In the genomic region with DNA sequence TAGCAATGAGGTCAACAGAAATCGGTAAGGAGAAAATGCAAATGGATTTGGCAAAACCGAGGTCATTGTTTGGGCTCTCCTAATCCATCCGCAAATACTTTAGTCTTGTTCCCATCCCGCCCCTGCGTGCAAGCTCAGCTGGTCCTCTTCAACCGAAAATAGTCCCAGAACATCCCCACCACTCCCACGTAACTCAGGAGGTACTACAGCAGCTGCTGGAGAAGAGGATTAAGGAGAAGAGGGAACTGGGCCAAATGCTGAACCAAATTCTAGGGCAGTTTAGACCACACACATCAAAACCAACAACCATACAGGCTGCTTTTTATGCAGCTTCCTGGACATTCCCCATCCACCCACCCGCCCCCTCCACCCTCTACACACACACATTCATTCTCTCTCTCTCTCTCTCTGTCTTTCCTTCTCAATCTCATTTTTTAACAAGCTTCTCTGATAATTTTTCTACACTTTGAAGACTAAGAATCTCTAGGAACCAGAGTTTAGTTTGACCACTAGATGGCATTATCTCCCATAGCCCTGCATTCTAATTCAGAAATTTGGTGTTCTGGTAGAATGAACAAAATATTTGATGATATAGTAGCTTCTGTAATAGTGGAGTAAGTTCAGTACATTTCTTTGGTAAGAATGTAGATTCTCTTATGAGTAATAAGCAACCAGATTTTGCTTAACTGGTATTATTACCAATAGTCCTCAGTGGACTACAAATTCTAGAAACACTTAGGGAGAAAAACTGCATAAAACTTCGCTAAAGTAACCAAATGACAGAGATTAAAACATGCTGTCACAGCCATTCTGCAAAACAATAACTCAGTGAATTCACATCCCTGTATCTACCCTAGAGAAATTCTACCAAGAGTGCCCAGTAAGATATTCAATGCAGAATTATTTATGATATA, we compare ENCODE assay signal across 8 cellular contexts. TPM values are rescaled to one million over a fixed set of nuclear protein-coding genes. Genes with fewer than 3 reads are reported as not detected.
A peak's percentile ranks its signal among the peaks of the same experiment; 100 is the strongest.
DNase-seq lines count a peak whose midpoint lies in the region; ATAC-seq and TF ChIP-seq lines count a peak whose summit lies in the region.

No MANE protein-coding gene starts in this region.

- 0 out of 2 replicates have a peak overlapping the region, but pooled peaks have one; percentile 25 for H3K27ac ChIP-seq in Panc1 (ENCODE audit: low read length)

- H3K27ac Mint-ChIP-seq in Caco-2 (ENCODE audit: unreplicated experiment): no peak overlapping the region
- H3K27ac Mint-ChIP-seq in endothelial cell (ENCODE audit: unreplicated experiment): no peak overlapping the region

- in situ Hi-C loops in HAP-1 (cut with MboI; ENCODE audit: low sequenced_read_pairs): no loop called here
- in situ Hi-C loops in Panc1 (cut with HindIII; ENCODE audit: low pct_unique_long_range_greater_than_20kb, low sequenced_read_pairs): no loop called here

- ATAC-seq in Panc1 (peak; percentile 46; the same call in 1 of the 2 replicates), HG03460 (IDR thresholded peaks at IDR 0.05; ENCODE audit: unreplicated experiment) (no peak), HG03565 (IDR thresholded peaks at IDR 0.05; ENCODE audit: unreplicated experiment) (no peak)

- BruUV-seq in Caco-2 (replicated peaks; lab: Mats Ljungman, UMichigan) (no TSS peak), Panc1 (replicated peaks; lab: Mats Ljungman, UMichigan) (no TSS peak)

- no peaks in the 10 kb centered on the region for H3K9me3 Mint-ChIP-seq in Caco-2 (ENCODE audit: unreplicated experiment)
- H3K9me3 Mint-ChIP-seq in endothelial cell (ENCODE audit: unreplicated experiment): no peaks in the 10 kb centered on the region

- H3K4me3 Mint-ChIP-seq in Caco-2 (ENCODE audit: unreplicated experiment): peak overlapping the region; percentile 0
- H3K4me3 Mint-ChIP-seq in endothelial cell (ENCODE audit: unreplicated experiment): no peak overlapping the region

- no peaks in the 10 kb centered on the region for H3K9me3 ChIP-seq in Caco-2
- H3K9me3 ChIP-seq in HAP-1: no peaks in the 10 kb centered on the region
- no peaks in the 10 kb centered on the region for H3K9me3 ChIP-seq in Panc1 (ENCODE audit: control insufficient read depth, insufficient read depth, low read depth, low read length)

- H3K4me3 ChIP-seq in Caco-2 (ENCODE audit: low read depth, low read length): no peak overlapping the region
- no peak overlapping the region for H3K4me3 ChIP-seq in HAP-1
- H3K4me3 ChIP-seq in Panc1 (ENCODE audit: low read depth in 2 of 2, low read length in 2 of 2): no peak overlapping the region

- CTCF ChIA-PET in Caco-2 (lab: Charles Lee) (interaction anchor here (0.6 to 2.4 kb wide), 7 partner anchors 11 to 457 kb away, joined by 4 to 19 read pairs (median 5); a partner anchor contains a TSS), Panc1 (lab: Charles Lee) (interaction anchor here (0.6 to 2.3 kb wide), 12 partner anchors 18 to 414 kb away, joined by 3 to 7 read pairs (median 4); a partner anchor contains a TSS)

- peak; percentile 67 for TF ChIP-seq CTCF in Caco-2 (IDR thresholded peaks at IDR 0.05; ENCODE audit: insufficient read depth in 1 of 2, low read depth in 1 of 2, low read length in 1 of 2, severe bottlenecking in 1 of 2, unreplicated experiment in 1 of 2)
- TF ChIP-seq CTCF in Panc1 (IDR thresholded peaks at IDR 0.05): peak; percentile 89
- peak; percentile 59 for TF ChIP-seq CTCF in endothelial cell (IDR thresholded peaks at IDR 0.05; ENCODE audit: unreplicated experiment)

- H3K4me1 Mint-ChIP-seq in Caco-2 (ENCODE audit: low read depth, unreplicated experiment): peaks cover 23% of the 10 kb centered on the region
- peaks cover 2% of the 10 kb centered on the region for H3K4me1 Mint-ChIP-seq in endothelial cell (ENCODE audit: unreplicated experiment)

- intact Hi-C loops in Caco-2 (cut with micrococcal nuclease; ENCODE audit: unreplicated experiment) (loop anchor here (1.0 to 5.0 kb wide), 2 partner anchors 92 to 269 kb away; a partner anchor contains a TSS), Panc1 (cut with micrococcal nuclease; ENCODE audit: unreplicated experiment) (loop anchor here (2.0 kb wide), 2 partner anchors 118 to 414 kb away; a partner anchor contains a TSS)

- H3K27me3 Mint-ChIP-seq in Caco-2 (ENCODE audit: insufficient read depth, unreplicated experiment): peaks cover 2% of the 10 kb centered on the region
- H3K27me3 Mint-ChIP-seq in endothelial cell (ENCODE audit: unreplicated experiment): no peaks in the 10 kb centered on the region

- H3K36me3 ChIP-seq in Caco-2 (ENCODE audit: control insufficient read depth, insufficient read depth, low read length): no peaks in the 10 kb centered on the region
- H3K36me3 ChIP-seq in HAP-1 (replicated peaks): no peaks in the 10 kb centered on the region
- no peaks in the 10 kb centered on the region for H3K36me3 ChIP-seq in Panc1 (ENCODE audit: control insufficient read depth, insufficient read depth, low read length)

- POLR2A ChIA-PET in Caco-2 (lab: Charles Lee) (no interaction called here), Panc1 (lab: Charles Lee) (interaction anchor here (0.5 to 0.6 kb wide), 2 partner anchors 92 to 292 kb away, joined by 8 to 10 read pairs; no protein-coding TSS in a partner anchor)

- 0 out of 2 replicates have a peak, but pooled peaks cover 6% of the 10 kb centered on the region for H3K4me1 ChIP-seq in Caco-2
- no peaks in the 10 kb centered on the region; the same call in 1 of the 2 replicates for H3K4me1 ChIP-seq in HAP-1
- H3K4me1 ChIP-seq in Panc1 (ENCODE audit: control insufficient read depth, insufficient read depth, low read length): peaks cover 15% of the 10 kb centered on the region; the same call in 1 of the 2 replicates

- H3K36me3 Mint-ChIP-seq in Caco-2 (ENCODE audit: insufficient read depth, unreplicated experiment) (no peaks in the 10 kb centered on the region), endothelial cell (ENCODE audit: low read depth, unreplicated experiment) (no peaks in the 10 kb centered on the region)

- H3K27me3 ChIP-seq in Caco-2 (replicated peaks; ENCODE audit: control insufficient read depth, insufficient read depth, low read length): no peaks in the 10 kb centered on the region
- H3K27me3 ChIP-seq in HAP-1 (ENCODE audit: low read depth): no peaks in the 10 kb centered on the region
- H3K27me3 ChIP-seq in Panc1 (ENCODE audit: control insufficient read depth, insufficient read depth, low read length): no peaks in the 10 kb centered on the region

- peak in 1 of 2 experiments; percentile 13 for DNase-seq in Caco-2
- peak; percentile 29 to 53 for DNase-seq in HAP-1 (ENCODE audit: low spot score in 2 of 2)
- DNase-seq in Panc1 (ENCODE audit: low read depth, low spot score): no peak
- no peak for DNase-seq in endothelial cell (ENCODE audit: low spot score)
- DNase-seq in myocyte (ENCODE audit: low read depth): peak; percentile 99
- DNase-seq in NCI-H1048 (lab: John Stamatoyannopoulos, UW): no peak

RNA-seq across cellular contexts. Expression of a gene that starts 52.1 kb away (rescaled TPM):
- total RNA-seq in Caco-2 (2022): not detected in 2 replicates
- 8.0 TPM for total RNA-seq in Panc1 (2021; ENCODE audit: unreplicated experiment)
- polyA plus RNA-seq in Panc1 (2012; ENCODE audit: insufficient read length): 5.4 TPM
- 0.97 TPM for total RNA-seq in endothelial cell (ENCODE audit: unreplicated experiment)
- 8.6 and 12.0 TPM in 2 replicates for total RNA-seq in myocyte
- polyA plus RNA-seq in myocyte (2012): 5.3 TPM

Comparison
In these comparisons a context has a peak if more than half of its experiments do, and no peak if none do; other contexts are left out.
1. DNase-seq: peak in HAP-1 (2 of 2) and myocyte (single experiment); none in Panc1 (single experiment), endothelial cell (single experiment) and NCI-H1048 (single experiment).
2. Peak in every context shown above with its lines, with median percentiles within 50 percentile points of each other: CTCF ChIP-seq.